ENCODE assay signal across 23 cellular contexts in the genomic region with DNA sequence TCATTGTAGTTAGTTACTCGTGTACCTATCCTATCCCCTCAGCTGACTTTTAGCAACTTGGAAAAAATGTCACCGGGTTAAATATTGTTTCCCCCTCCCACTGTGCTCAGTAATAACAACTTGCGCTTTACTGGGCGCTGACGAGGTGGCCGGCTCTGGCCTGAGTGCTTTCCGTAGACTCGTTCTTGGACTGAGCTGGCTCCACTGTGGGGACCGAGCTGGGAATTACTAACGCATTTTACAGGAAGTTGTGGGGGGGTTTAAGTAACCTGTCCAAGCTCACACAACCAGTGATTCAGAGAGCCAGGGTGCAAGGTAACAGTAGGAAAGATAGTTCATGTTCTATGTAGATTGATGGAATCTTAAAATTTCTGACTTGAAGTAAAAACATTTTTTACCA.
A peak's percentile ranks its signal among the peaks of the same experiment; 100 is the strongest.
DNase-seq lines count a peak whose midpoint lies in the region; ATAC-seq, FAIRE-seq and TF ChIP-seq lines count a peak whose summit lies in the region.
"Had no signal": no experiment of that assay in that cellular context is flagged by ENCODE, and none has a peak within 500 bp of the region (broad histone marks: within the 10 kb centered on the region; RNA-seq: fewer than 3 reads in every experiment).

No MANE protein-coding gene starts in this region.

- H3K27ac Mint-ChIP-seq in neural progenitor cell: no peak overlapping the region
- no peak overlapping the region for H3K27ac Mint-ChIP-seq in activated T-helper 1 cell treated with anti-CD3 and anti-CD28 coated beads, Interleukin-12 subunit alpha, Interleukin-12 subunit beta, Interleukin-2, Interleukin-4 antibody, amounts not matched to agents 30 ng/mL and 10 ng/mL and 1 ng/mL, durations not matched to agents 14 hours and 24 hours and 36 hours
- H3K27ac Mint-ChIP-seq: B cell, CD14-positive monocyte, IgD-negative memory B cell had no signal

- H3K9me3 Mint-ChIP-seq in neural progenitor cell: no peaks in the 10 kb centered on the region
- no peaks in the 10 kb centered on the region for H3K9me3 Mint-ChIP-seq in activated T-helper 1 cell treated with anti-CD3 and anti-CD28 coated beads, Interleukin-12 subunit alpha, Interleukin-12 subunit beta, Interleukin-2, Interleukin-4 antibody, amounts not matched to agents 30 ng/mL and 10 ng/mL and 1 ng/mL, durations not matched to agents 14 hours and 24 hours and 36 hours
- H3K9me3 Mint-ChIP-seq: IgD-negative memory B cell had no signal

- H3K4me3 ChIP-seq in esophagus muscularis mucosa: no peak overlapping the region
- no peak overlapping the region for H3K4me3 ChIP-seq in neural progenitor cell
- no peak overlapping the region for H3K4me3 ChIP-seq in PC-9
- H3K4me3 ChIP-seq: MG63, SJCRH30 had no signal

- no peak overlapping the region for H3K9ac ChIP-seq in neural progenitor cell

- BruUV-seq in PC-9 (replicated peaks; lab: Mats Ljungman, UMichigan): no TSS peak

- 68% methylated on average over 10 of the region's 10 CpGs for WGBS in esophagus muscularis mucosa

- no peaks in the 10 kb centered on the region for H3K27me3 Mint-ChIP-seq in neural progenitor cell (ENCODE audit: insufficient read depth, low read depth)
- peaks cover 9% of the 10 kb centered on the region for H3K27me3 Mint-ChIP-seq in activated T-helper 1 cell treated with anti-CD3 and anti-CD28 coated beads, Interleukin-12 subunit alpha, Interleukin-12 subunit beta, Interleukin-2, Interleukin-4 antibody, amounts not matched to agents 30 ng/mL and 10 ng/mL and 1 ng/mL, durations not matched to agents 14 hours and 24 hours and 36 hours (ENCODE audit: insufficient read depth)

- H3K4me2 ChIP-seq in neural progenitor cell (no peak overlapping the region), PC-9 (no peak overlapping the region)

- H3F3A ChIP-seq in neural progenitor cell (ENCODE audit: low read depth) (no peaks in the 10 kb centered on the region), PC-9 (ENCODE audit: insufficient read depth, low read depth) (no peaks in the 10 kb centered on the region)

- no peak for TF ChIP-seq EP300 in esophagus muscularis mucosa (IDR thresholded peaks at IDR 0.05)

- intact Hi-C loops in esophagus muscularis mucosa (cut with DNase I): no loop called here
- intact Hi-C loops in PC-9 (cut with micrococcal nuclease; ENCODE audit: unreplicated experiment): no loop called here
- intact Hi-C loops in activated T-helper 1 cell treated with anti-CD3 and anti-CD28 coated beads, Interleukin-12 subunit alpha, Interleukin-12 subunit beta, Interleukin-2, Interleukin-4 antibody, amounts not matched to agents 30 ng/mL and 10 ng/mL and 1 ng/mL, durations not matched to agents 14 hours and 24 hours and 36 hours (cut with micrococcal nuclease): no loop called here

- TF ChIP-seq CTCF in D721Med (IDR thresholded peaks at IDR 0.05; ENCODE audit: insufficient read depth, missing control alignments) (no peak), esophagus muscularis mucosa (IDR thresholded peaks at IDR 0.05) (no peak), neural progenitor cell (IDR thresholded peaks at IDR 0.05) (no peak), PC-9 (conservative IDR thresholded peaks at IDR 0.05) (no peak), GM20000 (IDR thresholded peaks at IDR 0.05; ENCODE audit: extremely low read depth, missing control alignments) (no peak)

- H3K27ac ChIP-seq in esophagus muscularis mucosa (replicated peaks in 1 of 4) (no peak overlapping the region), neural progenitor cell (no peak overlapping the region), PC-9 (no peak overlapping the region)
- H3K27ac ChIP-seq: SJCRH30 had no signal

- no peaks in the 10 kb centered on the region for H3K9me3 ChIP-seq in esophagus muscularis mucosa
- no peaks in the 10 kb centered on the region for H3K9me3 ChIP-seq in neural progenitor cell (ENCODE audit: low read depth)
- H3K9me3 ChIP-seq in PC-9 (ENCODE audit: insufficient read depth, low read depth): no peaks in the 10 kb centered on the region
- H3K9me3 ChIP-seq: MG63, SJCRH30 had no signal

- no peaks in the 10 kb centered on the region for H3K36me3 Mint-ChIP-seq in neural progenitor cell
- no peaks in the 10 kb centered on the region for H3K36me3 Mint-ChIP-seq in activated T-helper 1 cell treated with anti-CD3 and anti-CD28 coated beads, Interleukin-12 subunit alpha, Interleukin-12 subunit beta, Interleukin-2, Interleukin-4 antibody, amounts not matched to agents 30 ng/mL and 10 ng/mL and 1 ng/mL, durations not matched to agents 14 hours and 24 hours and 36 hours (ENCODE audit: low read depth)
- H3K36me3 Mint-ChIP-seq: CD14-positive monocyte, IgD-negative memory B cell had no signal

- no peak overlapping the region for H3K4me3 Mint-ChIP-seq in neural progenitor cell
- H3K4me3 Mint-ChIP-seq in activated T-helper 1 cell treated with anti-CD3 and anti-CD28 coated beads, Interleukin-12 subunit alpha, Interleukin-12 subunit beta, Interleukin-2, Interleukin-4 antibody, amounts not matched to agents 30 ng/mL and 10 ng/mL and 1 ng/mL, durations not matched to agents 14 hours and 24 hours and 36 hours: no peak overlapping the region
- H3K4me3 Mint-ChIP-seq: B cell, CD14-positive monocyte, IgD-negative memory B cell had no signal

- H2AFZ ChIP-seq in neural progenitor cell (replicated peaks): peak overlapping the region; percentile 18
- no peak overlapping the region for H2AFZ ChIP-seq in PC-9

- no peak for TF ChIP-seq POLR2A in esophagus muscularis mucosa (IDR thresholded peaks at IDR 0.05; ENCODE audit: low read depth)

- ATAC-seq in GM21526 (IDR thresholded peaks at IDR 0.05; ENCODE audit: low FRiP score, unreplicated experiment): no peak
- ATAC-seq: HCT116 had no signal

- H3K9me2 ChIP-seq in PC-9 (ENCODE audit: insufficient read depth): no peaks in the 10 kb centered on the region; the same call in 1 of the 2 replicates

- DNase-seq in D721Med (ENCODE audit: insufficient read length, low spot score): no peak
- DNase-seq in HT1080 (ENCODE audit: low read depth): peak; percentile 12
- DNase-seq in esophagus muscularis mucosa (ENCODE audit: extremely low spot score): peak; percentile 68
- DNase-seq in neural progenitor cell (ENCODE audit: low spot score): no peak
- DNase-seq in PC-9: no peak
- no peak for DNase-seq in activated T-helper 1 cell treated with anti-CD3 and anti-CD28 coated beads, Interleukin-12 subunit alpha, Interleukin-12 subunit beta, Interleukin-2, Interleukin-4 antibody, amounts not matched to agents 30 ng/mL and 10 ng/mL and 1 ng/mL, durations not matched to agents 14 hours and 24 hours and 36 hours (ENCODE audit: low spot score)
- no peak for DNase-seq in GM20000 (ENCODE audit: low spot score)
- DNase-seq: GOT3, Kasumi-1, MG63, NCI-H1417 treated with DMSO at 0.1 percent for 48 hours, NCI-H1930, NCI-H226, NCI-H524, NCI-H82, SJCRH30 had no signal

- H4K20me1 ChIP-seq in neural progenitor cell (ENCODE audit: low read depth): no peaks in the 10 kb centered on the region
- H4K20me1 ChIP-seq in PC-9 (ENCODE audit: insufficient read depth): no peaks in the 10 kb centered on the region

- H3K36me3 ChIP-seq in esophagus muscularis mucosa (no peaks in the 10 kb centered on the region), neural progenitor cell (no peaks in the 10 kb centered on the region), PC-9 (ENCODE audit: low read depth) (no peaks in the 10 kb centered on the region)
- H3K36me3 ChIP-seq: MG63, SJCRH30 had no signal

- no peaks in the 10 kb centered on the region for H3K27me3 ChIP-seq in esophagus muscularis mucosa
- H3K27me3 ChIP-seq in neural progenitor cell: no peaks in the 10 kb centered on the region
- H3K27me3 ChIP-seq in PC-9 (ENCODE audit: insufficient read depth, low read depth): no peaks in the 10 kb centered on the region
- H3K27me3 ChIP-seq: MG63, SJCRH30 had no signal

- FAIRE-seq in D721Med (lab: Jason Lieb, UNC): peak; percentile 32
- FAIRE-seq: A204.1, RCC 7860 had no signal

- POLR2A ChIA-PET in PC-9 (lab: Charles Lee; ENCODE audit: unreplicated experiment): no interaction called here

- H3K4me1 ChIP-seq in esophagus muscularis mucosa: no peaks in the 10 kb centered on the region
- no peaks in the 10 kb centered on the region for H3K4me1 ChIP-seq in neural progenitor cell
- H3K4me1 ChIP-seq in PC-9 (replicated peaks; ENCODE audit: insufficient read depth): no peaks in the 10 kb centered on the region
- H3K4me1 ChIP-seq: SJCRH30 had no signal

- CTCF ChIA-PET in PC-9 (lab: Charles Lee): no interaction called here

- H3K4me1 Mint-ChIP-seq in neural progenitor cell: peaks cover 8% of the 10 kb centered on the region
- no peaks in the 10 kb centered on the region for H3K4me1 Mint-ChIP-seq in activated T-helper 1 cell treated with anti-CD3 and anti-CD28 coated beads, Interleukin-12 subunit alpha, Interleukin-12 subunit beta, Interleukin-2, Interleukin-4 antibody, amounts not matched to agents 30 ng/mL and 10 ng/mL and 1 ng/mL, durations not matched to agents 14 hours and 24 hours and 36 hours (ENCODE audit: low read depth)
- H3K4me1 Mint-ChIP-seq: B cell, IgD-negative memory B cell had no signal

- no peaks in the 10 kb centered on the region for H3K79me2 ChIP-seq in neural progenitor cell (ENCODE audit: low read depth)
- H3K79me2 ChIP-seq in PC-9 (ENCODE audit: low read depth): no peaks in the 10 kb centered on the region

Comparison
In these comparisons a context has a peak if more than half of its experiments do, and no peak if none do; other contexts are left out.
1. DNase-seq: peak in HT1080 (single experiment) and esophagus muscularis mucosa (single experiment); none in D721Med (single experiment), neural progenitor cell (single experiment), PC-9 (0 of 2), activated T-helper 1 cell treated with anti-CD3 and anti-CD28 coated beads, Interleukin-12 subunit alpha, Interleukin-12 subunit beta, Interleukin-2, Interleukin-4 antibody, amounts not matched to agents 30 ng/mL and 10 ng/mL and 1 ng/mL, durations not matched to agents 14 hours and 24 hours and 36 hours (single experiment) and GM20000 (single experiment).